Comparison of ENCODE assay signal across 13 cellular contexts in genomic region chr12:46456356-46457334, GRCh38.
DNase-seq lines count a peak whose midpoint lies in the region; ATAC-seq and TF ChIP-seq lines count a peak whose summit lies in the region.
"Had no signal": no experiment of that assay in that cellular context is flagged by ENCODE, and none has a peak within 500 bp of the region (broad histone marks: within the 10 kb centered on the region; RNA-seq: fewer than 3 reads in every experiment).

No MANE protein-coding gene starts in this region.

- no peak for TF ChIP-seq CTCF in natural killer cell (IDR thresholded peaks at IDR 0.05)
- no peak for TF ChIP-seq CTCF in GM13976 (IDR thresholded peaks at IDR 0.05; ENCODE audit: borderline replicate concordance, control extremely low read depth, extremely low read depth, insufficient read depth, missing control alignments)

- no peak overlapping the region for H3K27ac ChIP-seq in CD8-positive, alpha-beta memory T cell (ENCODE audit: low read depth, low read length)
- peak overlapping the region; percentile 46 for H3K27ac ChIP-seq in KOPT-K1 (ENCODE audit: low read depth, low read length, poor library complexity, severe bottlenecking)
- H3K27ac ChIP-seq: coronary artery, heart right ventricle had no signal

- no peaks in the 10 kb centered on the region for H3K36me3 Mint-ChIP-seq in CD8-positive, alpha-beta memory T cell
- peaks cover 14% of the 10 kb centered on the region for H3K36me3 Mint-ChIP-seq in activated naive CD8-positive, alpha-beta T cell treated with anti-CD3 and anti-CD28 coated beads, Interleukin-2, amount 10 ng/mL, durations not matched to agents 7 days and 5 days
- H3K36me3 Mint-ChIP-seq in natural killer cell = no peaks in the 10 kb centered on the region

- H3K27ac Mint-ChIP-seq in CD8-positive, alpha-beta memory T cell = peak overlapping the region in 2 of 8 donors; percentile 3 to 67
- H3K27ac Mint-ChIP-seq in activated naive CD8-positive, alpha-beta T cell treated with anti-CD3 and anti-CD28 coated beads, Interleukin-2, amount 10 ng/mL, durations not matched to agents 7 days and 5 days = peak overlapping the region; percentile 89
- peak overlapping the region; percentile 2 to 76 for H3K27ac Mint-ChIP-seq in natural killer cell

- peaks cover 54 to 68% (median 63%) of the 10 kb centered on the region in 3 donors for H3K4me1 Mint-ChIP-seq in CD8-positive, alpha-beta memory T cell
- peaks cover 60% of the 10 kb centered on the region for H3K4me1 Mint-ChIP-seq in activated naive CD8-positive, alpha-beta T cell treated with anti-CD3 and anti-CD28 coated beads, Interleukin-2, amount 10 ng/mL, durations not matched to agents 7 days and 5 days
- peaks cover 64 to 72% of the 10 kb centered on the region in 2 donors for H3K4me1 Mint-ChIP-seq in natural killer cell

- POLR2A ChIA-PET in CD8-positive, alpha-beta memory T cell (lab: Charles Lee) = no interaction called here
- POLR2A ChIA-PET in activated naive CD8-positive, alpha-beta T cell treated with anti-CD3 and anti-CD28 coated beads, Interleukin-2, amount 10 ng/mL, durations not matched to agents 7 days and 5 days (lab: Charles Lee) = interaction anchor here (1.1 to 4.1 kb wide), 7 partner anchors 14 to 85 kb away, joined by 3 to 16 read pairs (median 5); partner anchors contain the start of gene SLC38A2

- no peaks in the 10 kb centered on the region for H3K9me3 ChIP-seq in CD8-positive, alpha-beta memory T cell (ENCODE audit: low read length)
- H3K9me3 ChIP-seq in KOPT-K1 (ENCODE audit: insufficient read depth, low read length, poor library complexity, severe bottlenecking) = no peaks in the 10 kb centered on the region
- H3K9me3 ChIP-seq: heart right ventricle had no signal

- H3K27me3 Mint-ChIP-seq in CD8-positive, alpha-beta memory T cell = no peaks in the 10 kb centered on the region
- no peaks in the 10 kb centered on the region for H3K27me3 Mint-ChIP-seq in activated naive CD8-positive, alpha-beta T cell treated with anti-CD3 and anti-CD28 coated beads, Interleukin-2, amount 10 ng/mL, durations not matched to agents 7 days and 5 days
- H3K27me3 Mint-ChIP-seq in natural killer cell (ENCODE audit: low read depth in 2 of 2) = no peaks in the 10 kb centered on the region

- no peak for DNase-seq in CD8-positive, alpha-beta memory T cell
- no peak for DNase-seq in activated naive CD8-positive, alpha-beta T cell treated with anti-CD3 and anti-CD28 coated beads, Interleukin-2, amount 10 ng/mL, durations not matched to agents 7 days and 5 days
- no peak for DNase-seq in natural killer cell
- no peak for DNase-seq in NCI-H82 treated with DMSO at 0.1 percent for 48 hours (lab: John Stamatoyannopoulos, UW; ENCODE audit: unreplicated experiment)
- DNase-seq in hepatic stellate cell (ENCODE audit: low spot score) = no peak
- no peak for DNase-seq in GM13976 (ENCODE audit: low spot score)
- DNase-seq: activated gamma-delta T cell, heart right ventricle, mesenchymal stem cell, right cardiac atrium had no signal

- in situ Hi-C loops in GM13976 (cut with MboI; ENCODE audit: low sequenced_read_pairs, unreplicated experiment) = no loop called here

- peak overlapping the region in 4 of 7 donors; percentile 24 to 62 (median 44) for H3K4me3 Mint-ChIP-seq in CD8-positive, alpha-beta memory T cell
- H3K4me3 Mint-ChIP-seq in activated naive CD8-positive, alpha-beta T cell treated with anti-CD3 and anti-CD28 coated beads, Interleukin-2, amount 10 ng/mL, durations not matched to agents 7 days and 5 days = peak overlapping the region; percentile 39
- H3K4me3 Mint-ChIP-seq in natural killer cell = peak overlapping the region; percentile 40

- H3K36me3 ChIP-seq in CD8-positive, alpha-beta memory T cell (ENCODE audit: insufficient read depth, low read length) = no peaks in the 10 kb centered on the region
- no peaks in the 10 kb centered on the region for H3K36me3 ChIP-seq in KOPT-K1 (ENCODE audit: insufficient read depth, low read length)
- H3K36me3 ChIP-seq: heart right ventricle had no signal

- no peak for ATAC-seq in activated naive CD8-positive, alpha-beta T cell treated with anti-CD3 and anti-CD28 coated beads, Interleukin-2, amount 10 ng/mL, durations not matched to agents 7 days and 5 days (ENCODE audit: low read depth)
- ATAC-seq in natural killer cell = no peak
- ATAC-seq in HG02623 (IDR thresholded peaks at IDR 0.05; ENCODE audit: unreplicated experiment) = no peak
- ATAC-seq: heart right ventricle, right cardiac atrium had no signal

- no peaks in the 10 kb centered on the region for H3K9me3 Mint-ChIP-seq in CD8-positive, alpha-beta memory T cell
- H3K9me3 Mint-ChIP-seq in activated naive CD8-positive, alpha-beta T cell treated with anti-CD3 and anti-CD28 coated beads, Interleukin-2, amount 10 ng/mL, durations not matched to agents 7 days and 5 days = peaks cover 3% of the 10 kb centered on the region
- no peaks in the 10 kb centered on the region for H3K9me3 Mint-ChIP-seq in natural killer cell

- peaks cover 60% of the 10 kb centered on the region for H3K4me1 ChIP-seq in CD8-positive, alpha-beta memory T cell (ENCODE audit: insufficient read depth, low read length)

- CTCF ChIA-PET in CD8-positive, alpha-beta memory T cell (lab: Charles Lee) = no interaction called here

- no peaks in the 10 kb centered on the region for H3K27me3 ChIP-seq in CD8-positive, alpha-beta memory T cell (ENCODE audit: insufficient read depth, low read length, poor library complexity, severe bottlenecking)
- H3K27me3 ChIP-seq: heart right ventricle had no signal

- H3K4me3 ChIP-seq in CD8-positive, alpha-beta memory T cell (ENCODE audit: low read length) = no peak overlapping the region
- H3K4me3 ChIP-seq: coronary artery, heart right ventricle had no signal

- intact Hi-C loops in natural killer cell (cut with micrococcal nuclease) = loop anchor here (5.0 kb wide), 1 partner anchor 151 kb away; no protein-coding TSS in a partner anchor
